ENCODE assay signal across 10 cellular contexts in the genomic region with DNA sequence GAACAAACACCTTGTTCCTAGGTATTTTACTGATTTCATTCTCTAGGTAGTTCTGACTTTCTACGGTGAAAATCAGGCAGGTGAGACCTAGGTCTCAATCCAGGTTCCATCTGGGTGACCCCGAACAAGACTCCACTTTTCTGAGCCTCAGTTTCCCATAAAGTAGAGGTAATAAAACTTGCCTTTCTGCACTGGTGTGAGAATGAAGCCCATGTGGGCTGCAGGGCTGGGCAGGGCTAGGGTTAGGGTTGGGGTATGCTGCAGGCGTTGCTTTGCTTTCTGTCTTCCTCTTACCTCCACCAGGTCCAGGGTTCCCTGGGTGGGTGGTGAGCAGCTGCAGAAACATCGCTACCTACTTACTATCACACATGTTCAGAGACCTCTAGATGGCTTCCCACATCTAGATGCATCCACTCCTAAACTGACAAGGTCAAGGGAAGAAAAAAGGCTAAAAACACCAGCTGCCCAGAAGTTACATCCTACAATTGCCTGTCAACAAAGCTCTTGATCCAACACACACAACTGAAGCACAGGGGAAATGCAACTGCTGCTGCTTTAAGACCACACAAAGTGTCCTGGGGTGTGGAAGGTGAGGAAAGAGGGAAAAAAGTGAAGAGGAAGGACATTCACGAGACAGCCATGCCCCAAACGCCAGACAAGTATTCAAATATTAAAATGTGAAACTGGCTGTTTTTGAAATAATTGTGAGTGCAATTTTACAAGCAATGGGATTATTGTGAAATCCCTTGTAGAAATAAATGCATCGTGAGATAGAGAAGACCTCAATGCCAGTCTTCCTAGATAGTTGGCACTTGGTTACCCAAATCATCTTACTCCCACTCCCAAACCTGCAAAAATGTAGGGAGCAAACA. TPM values are rescaled to one million over a fixed set of nuclear protein-coding genes. Genes with fewer than 3 reads are reported as not detected.
DNase-seq lines count a peak whose midpoint lies in the region; ATAC-seq, FAIRE-seq and TF ChIP-seq lines count a peak whose summit lies in the region.
"Had no signal": no experiment of that assay in that cellular context is flagged by ENCODE, and none has a peak within 500 bp of the region (broad histone marks: within the 10 kb centered on the region; RNA-seq: fewer than 3 reads in every experiment).

No MANE protein-coding gene starts in this region.

- H3K9me3 Mint-ChIP-seq in activated CD4-positive, alpha-beta T cell treated with anti-CD3 and anti-CD28 coated beads for 36 hours (ENCODE audit: low read depth) = no peaks in the 10 kb centered on the region
- H3K9me3 Mint-ChIP-seq in activated CD8-positive, alpha-beta memory T cell treated with anti-CD3 and anti-CD28 coated beads, Interleukin-2, amount 10 ng/mL, durations not matched to agents 7 days and 5 days (ENCODE audit: low read depth) = peaks cover 2% of the 10 kb centered on the region

- no TSS peak for BruUV-seq in HepG2 (replicated peaks; lab: Mats Ljungman, UMichigan)

- no peak overlapping the region for H2AFZ ChIP-seq in HepG2 (ENCODE audit: low read length)

- TF ChIP-seq POLR2A in HepG2 (IDR thresholded peaks at IDR 0.05; ENCODE audit: insufficient read depth in 1 of 2, low read depth in 2 of 2, low read length in 2 of 2) = no peak

- WGBS in HepG2 (ENCODE audit: low lambda C conversion rate) = 87% methylated on average over 7 of the region's 7 CpGs

- H3K4me2 ChIP-seq in HepG2 (ENCODE audit: low read depth, low read length) = no peak overlapping the region

- intact Hi-C loops in activated CD4-positive, alpha-beta T cell treated with anti-CD3 and anti-CD28 coated beads for 36 hours (cut with DNase I, micrococcal nuclease) = loop anchor here in 1 of 2 experiments (1.0 to 10.0 kb wide), 3 partner anchors 15 to 734 kb away; no protein-coding TSS in a partner anchor
- intact Hi-C loops in HepG2 (cut with micrococcal nuclease; ENCODE audit: unreplicated experiment) = no loop called here

- H3K9ac ChIP-seq in HepG2 (ENCODE audit: insufficient read depth, low read depth, low read length) (no peak overlapping the region), subcutaneous abdominal adipose tissue (ENCODE audit: low read length in 5 of 5) (peak overlapping the region in 1 of 5 donors; percentile 5)

- H3K27me3 ChIP-seq in HepG2 (ENCODE audit: control insufficient read depth in 1 of 2, insufficient read depth in 2 of 2, low read length in 2 of 2) (no peaks in the 10 kb centered on the region), subcutaneous abdominal adipose tissue (ENCODE audit: control insufficient read depth in 5 of 5, insufficient read depth in 4 of 5, low read length in 5 of 5) (peaks cover 0 to 5% (median 0%) of the 10 kb centered on the region in 5 donors)

- no peak for ATAC-seq in activated CD4-positive, alpha-beta T cell treated with anti-CD3 and anti-CD28 coated beads for 36 hours
- no peak for ATAC-seq in activated CD8-positive, alpha-beta memory T cell treated with anti-CD3 and anti-CD28 coated beads, Interleukin-2, amount 10 ng/mL, durations not matched to agents 7 days and 5 days
- no peak for ATAC-seq in HepG2
- no peak for ATAC-seq in GM18520 (IDR thresholded peaks at IDR 0.05; ENCODE audit: unreplicated experiment)
- ATAC-seq in activated CD4-positive, CD25-positive, alpha-beta regulatory T cell treated with anti-CD3 and anti-CD28 coated beads, Interleukin-2, amount 50 U/mL, for 24 hours = no peak

- TF ChIP-seq EP300 in HepG2 (IDR thresholded peaks at IDR 0.05; ENCODE audit: low read depth in 2 of 2, low read length in 2 of 2) (no peak), HepG2 (CRISPR knock-in tag; IDR thresholded peaks at IDR 0.05; ENCODE audit: borderline replicate concordance) (no peak)

- TF ChIP-seq RAD21 in HepG2 (CRISPR knock-in tag; IDR thresholded peaks at IDR 0.05) = no peak

- H3K9me3 ChIP-seq in HepG2 (ENCODE audit: low read length) = no peaks in the 10 kb centered on the region
- no peaks in the 10 kb centered on the region for H3K9me3 ChIP-seq in subcutaneous abdominal adipose tissue (ENCODE audit: control insufficient read depth in 5 of 5, low read length in 5 of 5)

- DNase-seq in activated CD4-positive, alpha-beta T cell treated with anti-CD3 and anti-CD28 coated beads for 36 hours = no peak
- no peak for DNase-seq in activated CD4-positive, alpha-beta T cell treated with anti-CD3 and anti-CD28 coated beads for 4 hours
- peak; percentile 37 for DNase-seq in activated CD8-positive, alpha-beta memory T cell treated with anti-CD3 and anti-CD28 coated beads, Interleukin-2, amount 10 ng/mL, durations not matched to agents 7 days and 5 days
- DNase-seq in HepG2 (ENCODE audit: low spot score) (no peak), HuH-7 (ENCODE audit: low spot score) (no peak)
- DNase-seq: NCI-H510A had no signal

- POLR2A ChIA-PET in activated CD4-positive, alpha-beta T cell treated with anti-CD3 and anti-CD28 coated beads for 36 hours (lab: Charles Lee) = interaction anchor here (1.5 to 2.1 kb wide), 3 partner anchors 15 to 46 kb away, joined by 4 to 11 read pairs (median 7); no protein-coding TSS in a partner anchor
- POLR2A ChIA-PET in HepG2 (lab: Yijun Ruan, JAX) = no interaction called here

- H3K27me3 Mint-ChIP-seq in activated CD4-positive, alpha-beta T cell treated with anti-CD3 and anti-CD28 coated beads for 36 hours = no peaks in the 10 kb centered on the region
- no peaks in the 10 kb centered on the region for H3K27me3 Mint-ChIP-seq in activated CD8-positive, alpha-beta memory T cell treated with anti-CD3 and anti-CD28 coated beads, Interleukin-2, amount 10 ng/mL, durations not matched to agents 7 days and 5 days

- H4K20me1 ChIP-seq in HepG2 (ENCODE audit: insufficient read depth, low read length) = no peaks in the 10 kb centered on the region

- peak overlapping the region; percentile 29 for H3K27ac Mint-ChIP-seq in activated CD4-positive, alpha-beta T cell treated with anti-CD3 and anti-CD28 coated beads for 36 hours
- H3K27ac Mint-ChIP-seq in activated CD8-positive, alpha-beta memory T cell treated with anti-CD3 and anti-CD28 coated beads, Interleukin-2, amount 10 ng/mL, durations not matched to agents 7 days and 5 days = peak overlapping the region; percentile 55

- CTCF ChIA-PET in activated CD4-positive, alpha-beta T cell treated with anti-CD3 and anti-CD28 coated beads for 36 hours (lab: Charles Lee) = interaction anchor here (0.8 to 2.7 kb wide), 6 partner anchors 13 to 401 kb away, joined by 3 to 12 read pairs (median 6); no protein-coding TSS in a partner anchor
- CTCF ChIA-PET in activated CD8-positive, alpha-beta memory T cell treated with anti-CD3 and anti-CD28 coated beads, Interleukin-2, amount 10 ng/mL, durations not matched to agents 7 days and 5 days (lab: Charles Lee) = interaction anchor here (0.7 to 2.0 kb wide), 6 partner anchors 13 to 105 kb away, joined by 3 to 6 read pairs (median 4); no protein-coding TSS in a partner anchor
- CTCF ChIA-PET in HepG2 (lab: Yijun Ruan, JAX; ENCODE audit: low intra/inter-chr PET ratio, low total read pairs) = no interaction called here

- H3K79me2 ChIP-seq in HepG2 (ENCODE audit: insufficient read depth, low read length) = no peaks in the 10 kb centered on the region

- no peak for TF ChIP-seq CTCF in HepG2 (CRISPR knock-in tag; IDR thresholded peaks at IDR 0.05)

- in situ Hi-C loops in HepG2 (cut with HindIII; ENCODE audit: extremely low pct_ligation_motif_present, low pct_unique_long_range_greater_than_20kb) = no loop called here

- no peak overlapping the region for H3K4me3 Mint-ChIP-seq in activated CD4-positive, alpha-beta T cell treated with anti-CD3 and anti-CD28 coated beads for 36 hours
- no peak overlapping the region for H3K4me3 Mint-ChIP-seq in activated CD8-positive, alpha-beta memory T cell treated with anti-CD3 and anti-CD28 coated beads, Interleukin-2, amount 10 ng/mL, durations not matched to agents 7 days and 5 days

- FAIRE-seq in HepG2 (lab: Jason Lieb, UNC) = no peak

- no peak overlapping the region for H3K4me3 ChIP-seq in HepG2 (replicated peaks in 1 of 3; ENCODE audit: insufficient read depth in 1 of 3, low read depth in 2 of 3, low read length in 3 of 3)
- no peak overlapping the region for H3K4me3 ChIP-seq in subcutaneous abdominal adipose tissue (ENCODE audit: low read depth in 1 of 5, low read length in 5 of 5)

- no peaks in the 10 kb centered on the region; a peak in 1 of 5 replicates for H3K36me3 ChIP-seq in HepG2 (replicated peaks in 1 of 2; ENCODE audit: control insufficient read depth in 1 of 2, insufficient read depth in 2 of 2, low read length in 2 of 2)
- H3K36me3 ChIP-seq in subcutaneous abdominal adipose tissue (ENCODE audit: control insufficient read depth in 5 of 5, insufficient read depth in 5 of 5, low read length in 5 of 5) = peaks cover 0 to 3% (median 0%) of the 10 kb centered on the region in 5 donors

- peaks cover 56% of the 10 kb centered on the region for H3K36me3 Mint-ChIP-seq in activated CD4-positive, alpha-beta T cell treated with anti-CD3 and anti-CD28 coated beads for 36 hours (ENCODE audit: low read depth)
- peaks cover 55% of the 10 kb centered on the region for H3K36me3 Mint-ChIP-seq in activated CD8-positive, alpha-beta memory T cell treated with anti-CD3 and anti-CD28 coated beads, Interleukin-2, amount 10 ng/mL, durations not matched to agents 7 days and 5 days

- H3K4me1 ChIP-seq in HepG2 (ENCODE audit: insufficient read depth, low read length) = peaks cover 24% of the 10 kb centered on the region
- H3K4me1 ChIP-seq in subcutaneous abdominal adipose tissue (ENCODE audit: control insufficient read depth in 5 of 5, insufficient read depth in 5 of 5, low read length in 5 of 5) = peaks cover 11 to 75% (median 52%) of the 10 kb centered on the region in 5 donors

- peaks cover 91% of the 10 kb centered on the region for H3K4me1 Mint-ChIP-seq in activated CD4-positive, alpha-beta T cell treated with anti-CD3 and anti-CD28 coated beads for 36 hours
- peaks cover 82% of the 10 kb centered on the region for H3K4me1 Mint-ChIP-seq in activated CD8-positive, alpha-beta memory T cell treated with anti-CD3 and anti-CD28 coated beads, Interleukin-2, amount 10 ng/mL, durations not matched to agents 7 days and 5 days

- H3K27ac ChIP-seq in HepG2 (ENCODE audit: extremely low read length, insufficient read depth, low read length) (no peak overlapping the region), subcutaneous abdominal adipose tissue (ENCODE audit: low read depth, low read length) (peak overlapping the region; percentile 37)

RNA-seq across cellular contexts. Expression of gene MBP, which starts 23.5 kb away (rescaled TPM):
- 10 to 100 TPM; 47.0 to 65.7 TPM for total RNA-seq in activated CD4-positive, alpha-beta T cell treated with anti-CD3 and anti-CD28 coated beads for 36 hours
- total RNA-seq in activated CD8-positive, alpha-beta memory T cell treated with anti-CD3 and anti-CD28 coated beads, Interleukin-2, amount 10 ng/mL, durations not matched to agents 7 days and 5 days = 100 to 1,000 TPM in 1 of 2 experiments, 10 to 100 TPM in 1; 94.7 to 101 TPM
- total RNA-seq in HepG2 (2016; rRNA removed; fragmentation: Illumina TruSeq; extraction: Trizol) = 5.0 TPM in 2 replicates
- total RNA-seq in HepG2 (2016; cell fraction: cytosol; rRNA removed; fragmentation: Illumina TruSeq; extraction: Trizol; ENCODE audit: low read depth) = 1.4 and 1.7 TPM in 2 replicates
- 4.7 TPM in 2 replicates for total RNA-seq in HepG2 (2016; cell fraction: insoluble cytoplasmic fraction; rRNA removed; fragmentation: Illumina TruSeq; extraction: Trizol)
- 1.8 and 2.3 TPM in 2 replicates for total RNA-seq in HepG2 (2016; cell fraction: membrane; rRNA removed; fragmentation: Illumina TruSeq; extraction: Trizol)
- total RNA-seq in HepG2 (2016; cell fraction: nucleus; rRNA removed; fragmentation: Illumina TruSeq; extraction: Trizol) = 5.1 and 6.2 TPM in 2 replicates
- polyA plus RNA-seq in HepG2 (2011; rRNA removed) = 8.5 and 10.9 TPM in 2 replicates
- polyA plus RNA-seq in HepG2 (2011; cell fraction: cytosol; rRNA removed) = 5.1 and 8.0 TPM in 2 replicates
- polyA plus RNA-seq in HepG2 (2011; cell fraction: nucleus; rRNA removed) = 14.4 and 16.4 TPM in 2 replicates
- 10.8 and 11.5 TPM in 2 replicates for polyA plus RNA-seq in HepG2 (2012)
- polyA plus RNA-seq in HepG2 (2016; cell fraction: cytosol; fragmentation: Illumina TruSeq; extraction: Trizol; ENCODE audit: low read depth) = 0.49 and 0.51 TPM in 2 replicates
- polyA plus RNA-seq in HepG2 (2016; cell fraction: insoluble cytoplasmic fraction; fragmentation: Illumina TruSeq; extraction: Trizol; ENCODE audit: low read depth) = 4.2 and 4.7 TPM in 2 replicates
- 1.0 and 1.1 TPM in 2 replicates for polyA plus RNA-seq in HepG2 (2016; cell fraction: membrane; fragmentation: Illumina TruSeq; extraction: Trizol; ENCODE audit: low read depth)
- polyA plus RNA-seq in HepG2 (2016; cell fraction: nucleus; fragmentation: Illumina TruSeq; extraction: Trizol; ENCODE audit: insufficient read depth, low read depth) = 4.4 and 5.6 TPM in 2 replicates
- 10.6 and 20.4 TPM in 2 replicates for polyA minus RNA-seq in HepG2 (2011; rRNA and poly(A)+ RNA removed; ENCODE audit: low replicate concordance)
- 7.3 and 8.8 TPM in 2 replicates for polyA minus RNA-seq in HepG2 (2011; cell fraction: cytosol; rRNA and poly(A)+ RNA removed)
- 19.0 and 19.6 TPM in 2 replicates for polyA minus RNA-seq in HepG2 (2011; cell fraction: nucleus; rRNA and poly(A)+ RNA removed)
- total RNA-seq: A673 had no signal
